ENCODE assay signal across 17 cellular contexts in genomic region chr4:87856816-87857215, GRCh38. TPM values are rescaled to one million over a fixed set of nuclear protein-coding genes. Genes with fewer than 3 reads are reported as not detected.
A peak's percentile ranks its signal among the peaks of the same experiment; 100 is the strongest.
DNase-seq lines count a peak whose midpoint lies in the region; TF ChIP-seq lines count a peak whose summit lies in the region.
"Had no signal": no experiment of that assay in that cellular context is flagged by ENCODE, and none has a peak within 500 bp of the region (broad histone marks: within the 10 kb centered on the region; RNA-seq: fewer than 3 reads in every experiment).

No MANE protein-coding gene starts in this region.

- peak; percentile 35 for DNase-seq in EL
- peak; percentile 65 for DNase-seq in SK-MEL-5 (ENCODE audit: low read depth, low spot score)
- no peak for DNase-seq in endodermal cell
- no peak for DNase-seq in T-helper 2 cell treated with Interferon-gamma antibody and Interleukin-4, amounts not matched to agents 5 μg/mL and 100 μg/mL, for 36 hours (ENCODE audit: low spot score)
- no peak for DNase-seq in stimulated activated CD4-positive, alpha-beta T cell treated with anti-CD3 and anti-CD28 coated beads, Interleukin-2, amount 100 ng/mL, for 48 hours
- DNase-seq in NCI-H82 (lab: John Stamatoyannopoulos, UW): no peak
- no peak for DNase-seq in HAP-1 (ENCODE audit: low spot score in 2 of 2)
- DNase-seq: NCI-H187, NCI-H446, NCI-H774, PC-3 had no signal

- H3K4me1 ChIP-seq in endodermal cell (ENCODE audit: control insufficient read depth, insufficient read depth, low read length): peaks cover 2% of the 10 kb centered on the region
- H3K4me1 ChIP-seq in mesodermal cell (ENCODE audit: control insufficient read depth, insufficient read depth, low read length, poor library complexity, severe bottlenecking): peaks cover 29% of the 10 kb centered on the region
- H3K4me1 ChIP-seq in HAP-1: peaks cover 2% of the 10 kb centered on the region; the same call in 1 of the 2 replicates

- H3K9me3 ChIP-seq in endodermal cell (ENCODE audit: control insufficient read depth, low read length) (peaks cover 2% of the 10 kb centered on the region), mesodermal cell (ENCODE audit: control insufficient read depth, low read length) (peaks cover 6% of the 10 kb centered on the region), HAP-1 (no peaks in the 10 kb centered on the region; the same call in 1 of the 2 replicates)
- H3K9me3 ChIP-seq: A549 had no signal

- no peak overlapping the region for H3K27ac ChIP-seq in endodermal cell (ENCODE audit: low read depth, low read length)
- H3K27ac ChIP-seq in mesodermal cell (ENCODE audit: low read depth, low read length, severe bottlenecking): peak overlapping the region; percentile 47
- H3K27ac ChIP-seq: A549, C4-2B, HL-60, SK-N-MC had no signal

- H3K36me3 Mint-ChIP-seq in endodermal cell (ENCODE audit: low read depth): peaks cover under 1% of the 10 kb centered on the region
- no peaks in the 10 kb centered on the region for H3K36me3 Mint-ChIP-seq in T-helper 2 cell treated with Interferon-gamma antibody and Interleukin-4, amounts not matched to agents 5 μg/mL and 100 μg/mL, for 36 hours (ENCODE audit: low read depth)

- H3K36me3 ChIP-seq in endodermal cell (ENCODE audit: control insufficient read depth, insufficient read depth, low read length) (no peaks in the 10 kb centered on the region), mesodermal cell (ENCODE audit: control insufficient read depth, insufficient read depth, low read length) (no peaks in the 10 kb centered on the region), HAP-1 (replicated peaks) (no peaks in the 10 kb centered on the region)

- H3K9ac ChIP-seq in endodermal cell (ENCODE audit: extremely low read depth, low read length, poor library complexity, severe bottlenecking): no peak overlapping the region

- H3K4me1 Mint-ChIP-seq in endodermal cell: peaks cover 22% of the 10 kb centered on the region
- H3K4me1 Mint-ChIP-seq in T-helper 2 cell treated with Interferon-gamma antibody and Interleukin-4, amounts not matched to agents 5 μg/mL and 100 μg/mL, for 36 hours (ENCODE audit: low read depth): peaks cover 3% of the 10 kb centered on the region

- peaks cover 3% of the 10 kb centered on the region for H3K27me3 Mint-ChIP-seq in endodermal cell (ENCODE audit: insufficient read depth)
- H3K27me3 Mint-ChIP-seq in T-helper 2 cell treated with Interferon-gamma antibody and Interleukin-4, amounts not matched to agents 5 μg/mL and 100 μg/mL, for 36 hours (ENCODE audit: low read depth): peaks cover 29% of the 10 kb centered on the region

- H3K27ac Mint-ChIP-seq in endodermal cell: peak overlapping the region; percentile 43
- H3K27ac Mint-ChIP-seq in T-helper 2 cell treated with Interferon-gamma antibody and Interleukin-4, amounts not matched to agents 5 μg/mL and 100 μg/mL, for 36 hours: no peak overlapping the region

- H3K4me3 Mint-ChIP-seq in endodermal cell: no peak overlapping the region
- no peak overlapping the region for H3K4me3 Mint-ChIP-seq in T-helper 2 cell treated with Interferon-gamma antibody and Interleukin-4, amounts not matched to agents 5 μg/mL and 100 μg/mL, for 36 hours

- 85% methylated on average over 1 of the region's 1 CpG; no CpG with 5 or more reads in 1 of the 2 experiments for WGBS in endodermal cell (ENCODE audit: insufficient coverage in 1 of 2, insufficient read length in 1 of 2), 2 experiments
- 67% methylated on average over 1 of the region's 1 CpG; no CpG with 5 or more reads in 1 of the 2 experiments for WGBS in mesodermal cell (ENCODE audit: insufficient coverage in 2 of 2), 2 experiments

- H3K27me3 ChIP-seq in endodermal cell (ENCODE audit: control insufficient read depth, insufficient read depth, low read length, poor library complexity, severe bottlenecking): no peaks in the 10 kb centered on the region
- no peaks in the 10 kb centered on the region; the same call in 1 of the 2 replicates for H3K27me3 ChIP-seq in HAP-1 (ENCODE audit: low read depth)

- no peak for TF ChIP-seq CTCF in endodermal cell (conservative IDR thresholded peaks at IDR 0.05)

- in situ Hi-C loops in SK-MEL-5 (cut with HindIII; ENCODE audit: low pct_unique_long_range_greater_than_20kb, low sequenced_read_pairs) (loop anchor here (25.0 kb wide), 1 partner anchor 105 kb away; no protein-coding TSS in a partner anchor), HAP-1 (cut with MboI; ENCODE audit: low sequenced_read_pairs) (loop anchor here (10.0 kb wide), 1 partner anchor 108 kb away; no protein-coding TSS in a partner anchor)

- no peak overlapping the region for H3K4me3 ChIP-seq in endodermal cell (ENCODE audit: low read length)
- H3K4me3 ChIP-seq in mesodermal cell (ENCODE audit: extremely low read depth, insufficient read depth, low read length, poor library complexity, severe bottlenecking): no peak overlapping the region
- no peak overlapping the region for H3K4me3 ChIP-seq in HAP-1
- H3K4me3 ChIP-seq: A549, SK-N-MC had no signal

- no peaks in the 10 kb centered on the region for H3K9me3 Mint-ChIP-seq in endodermal cell
- H3K9me3 Mint-ChIP-seq in T-helper 2 cell treated with Interferon-gamma antibody and Interleukin-4, amounts not matched to agents 5 μg/mL and 100 μg/mL, for 36 hours: no peaks in the 10 kb centered on the region

RNA-seq across cellular contexts. Expression of gene MEPE, which starts 24.0 kb away (rescaled TPM):
- total RNA-seq in SK-MEL-5 (2014; rRNA removed; shearing (Covaris generic)): not detected in 2 replicates
- not detected in 2 replicates for polyA plus RNA-seq in SK-MEL-5 (2015; cell fraction: cytosol; rRNA removed)
- polyA plus RNA-seq in SK-MEL-5 (2015; cell fraction: nucleus; rRNA removed): not detected in 2 replicates
- total RNA-seq in endodermal cell: under 1 TPM; 0.37 to 0.89 TPM
- polyA plus RNA-seq in endodermal cell (2013, experiment 1 of 2): not detected
- polyA plus RNA-seq in endodermal cell (2013, experiment 2 of 2): not detected
- polyA plus RNA-seq in mesodermal cell (2013, experiment 1 of 2): 0.18 TPM
- polyA plus RNA-seq in mesodermal cell (2013, experiment 2 of 2): 0.30 TPM
- total RNA-seq: Daoy, PC-3 had no signal
- polyA plus RNA-seq: A549 had no signal

RNA-seq across cellular contexts. Expression of gene IBSP, which starts 57.5 kb away (rescaled TPM):
- total RNA-seq in SK-MEL-5 (2014; rRNA removed; shearing (Covaris generic)): not detected in 2 replicates
- polyA plus RNA-seq in SK-MEL-5 (2015; cell fraction: cytosol; rRNA removed): 0.11 TPM in 1 of 2 replicates, not detected in the other
- polyA plus RNA-seq in SK-MEL-5 (2015; cell fraction: nucleus; rRNA removed): not detected in 2 replicates
- not detected for total RNA-seq in endodermal cell
- not detected for polyA plus RNA-seq in endodermal cell (2013, experiment 1 of 2)
- not detected for polyA plus RNA-seq in endodermal cell (2013, experiment 2 of 2)
- polyA plus RNA-seq in mesodermal cell (2013, experiment 1 of 2): not detected
- not detected for polyA plus RNA-seq in mesodermal cell (2013, experiment 2 of 2)
- total RNA-seq: Daoy, PC-3 had no signal
- polyA plus RNA-seq: A549 had no signal

Comparison
In these comparisons a context has a peak if more than half of its experiments do, and no peak if none do; other contexts are left out.
1. DNase-seq: peak in EL (single experiment) and SK-MEL-5 (single experiment); none in endodermal cell (single experiment), T-helper 2 cell treated with Interferon-gamma antibody and Interleukin-4, amounts not matched to agents 5 μg/mL and 100 μg/mL, for 36 hours (single experiment), stimulated activated CD4-positive, alpha-beta T cell treated with anti-CD3 and anti-CD28 coated beads, Interleukin-2, amount 100 ng/mL, for 48 hours (0 of 2), NCI-H82 (single experiment) and HAP-1 (0 of 2).